Comparison of ENCODE assay signal across 10 cellular contexts in the genomic region with DNA sequence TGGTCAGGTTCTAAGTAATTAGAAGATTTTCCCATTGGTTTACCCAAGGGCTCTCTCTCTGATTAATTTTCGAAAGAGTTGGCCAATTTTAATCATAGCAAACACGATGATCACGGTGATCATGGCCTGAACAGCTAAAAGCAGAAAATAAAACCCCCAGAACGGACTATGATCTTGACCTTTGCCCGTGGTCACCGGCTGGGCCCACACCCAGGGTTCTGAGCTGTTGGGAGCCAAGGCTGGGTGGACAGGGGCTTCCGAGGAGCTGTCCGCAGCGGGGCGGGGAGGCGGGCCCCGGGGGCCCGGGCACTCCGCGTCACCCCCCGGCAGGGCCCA. TPM values are rescaled to one million over a fixed set of nuclear protein-coding genes. Genes with fewer than 3 reads are reported as not detected.
DNase-seq lines count a peak whose midpoint lies in the region; ATAC-seq and TF ChIP-seq lines count a peak whose summit lies in the region.
"Had no signal": no experiment of that assay in that cellular context is flagged by ENCODE, and none has a peak within 500 bp of the region (broad histone marks: within the 10 kb centered on the region; RNA-seq: fewer than 3 reads in every experiment).

No MANE protein-coding gene starts in this region.

- H3K27ac Mint-ChIP-seq in T-helper 1 cell treated with Interleukin-12 subunit alpha and Interleukin-12 subunit beta and Interleukin-4 antibody, amounts not matched to agents 30 μg/mL and 1 μg/mL, for 36 hours = peak overlapping the region; percentile 89
- peak overlapping the region; percentile 55 for H3K27ac Mint-ChIP-seq in activated T-helper 2 cell treated with anti-CD3 and anti-CD28 coated beads, Interferon-gamma antibody, Interleukin-2, Interleukin-4, amounts not matched to agents 10 μg/mL and 5 μg/mL and 100 μg/mL, durations not matched to agents 14 hours and 24 hours and 36 hours

- peak overlapping the region; percentile 82 for H3K4me3 Mint-ChIP-seq in T-helper 1 cell treated with Interleukin-12 subunit alpha and Interleukin-12 subunit beta and Interleukin-4 antibody, amounts not matched to agents 30 μg/mL and 1 μg/mL, for 36 hours
- H3K4me3 Mint-ChIP-seq in activated T-helper 2 cell treated with anti-CD3 and anti-CD28 coated beads, Interferon-gamma antibody, Interleukin-2, Interleukin-4, amounts not matched to agents 10 μg/mL and 5 μg/mL and 100 μg/mL, durations not matched to agents 14 hours and 24 hours and 36 hours (ENCODE audit: low read depth) = peak overlapping the region; percentile 71

- peaks cover 44% of the 10 kb centered on the region for H3K4me1 Mint-ChIP-seq in T-helper 1 cell treated with Interleukin-12 subunit alpha and Interleukin-12 subunit beta and Interleukin-4 antibody, amounts not matched to agents 30 μg/mL and 1 μg/mL, for 36 hours (ENCODE audit: low read depth)
- H3K4me1 Mint-ChIP-seq in activated T-helper 2 cell treated with anti-CD3 and anti-CD28 coated beads, Interferon-gamma antibody, Interleukin-2, Interleukin-4, amounts not matched to agents 10 μg/mL and 5 μg/mL and 100 μg/mL, durations not matched to agents 14 hours and 24 hours and 36 hours (ENCODE audit: low read depth) = peaks cover 34% of the 10 kb centered on the region

- H3K9me3 ChIP-seq in liver (ENCODE audit: control insufficient read depth in 4 of 4, low read length in 3 of 4) (no peaks in the 10 kb centered on the region), stomach smooth muscle (ENCODE audit: control insufficient read depth in 2 of 2, low read length in 2 of 2) (no peaks in the 10 kb centered on the region)

- H3K9me3 Mint-ChIP-seq in T-helper 1 cell treated with Interleukin-12 subunit alpha and Interleukin-12 subunit beta and Interleukin-4 antibody, amounts not matched to agents 30 μg/mL and 1 μg/mL, for 36 hours = no peaks in the 10 kb centered on the region
- no peaks in the 10 kb centered on the region for H3K9me3 Mint-ChIP-seq in activated T-helper 2 cell treated with anti-CD3 and anti-CD28 coated beads, Interferon-gamma antibody, Interleukin-2, Interleukin-4, amounts not matched to agents 10 μg/mL and 5 μg/mL and 100 μg/mL, durations not matched to agents 14 hours and 24 hours and 36 hours

- intact Hi-C loops in activated T-helper 2 cell treated with anti-CD3 and anti-CD28 coated beads, Interferon-gamma antibody, Interleukin-2, Interleukin-4, amounts not matched to agents 10 μg/mL and 5 μg/mL and 100 μg/mL, durations not matched to agents 14 hours and 24 hours and 36 hours (cut with micrococcal nuclease) = loop anchor here (5.0 kb wide), 3 partner anchors 236 to 291 kb away; a partner anchor contains a TSS

- no peak for TF ChIP-seq CTCF in liver (IDR thresholded peaks at IDR 0.05; ENCODE audit: low read depth, low read length, missing input control)

- ATAC-seq in HG03439 (IDR thresholded peaks at IDR 0.05; ENCODE audit: unreplicated experiment) = no peak

- H3K9ac ChIP-seq in liver (ENCODE audit: low read depth in 1 of 2, low read length in 2 of 2) (no peak overlapping the region), stomach smooth muscle (ENCODE audit: low read length in 2 of 2) (peak overlapping the region in 1 of 2 donors; percentile 64)

- H3K36me3 Mint-ChIP-seq in T-helper 1 cell treated with Interleukin-12 subunit alpha and Interleukin-12 subunit beta and Interleukin-4 antibody, amounts not matched to agents 30 μg/mL and 1 μg/mL, for 36 hours (ENCODE audit: low read depth) = no peaks in the 10 kb centered on the region
- H3K36me3 Mint-ChIP-seq in activated T-helper 2 cell treated with anti-CD3 and anti-CD28 coated beads, Interferon-gamma antibody, Interleukin-2, Interleukin-4, amounts not matched to agents 10 μg/mL and 5 μg/mL and 100 μg/mL, durations not matched to agents 14 hours and 24 hours and 36 hours (ENCODE audit: low read depth) = no peaks in the 10 kb centered on the region

- H3K4me3 ChIP-seq in liver (ENCODE audit: low read depth in 1 of 3, low read length in 3 of 3) = peak overlapping the region in 1 of 3 donors; percentile 36
- H3K4me3 ChIP-seq in stomach smooth muscle (ENCODE audit: low read length in 2 of 2) = peak overlapping the region; percentile 59 to 60

- DNase-seq in T-helper 1 cell (no peak), NCI-H82 (lab: John Stamatoyannopoulos, UW) (no peak)
- DNase-seq in activated T-helper 2 cell treated with anti-CD3 and anti-CD28 coated beads, Interferon-gamma antibody, Interleukin-2, Interleukin-4, amounts not matched to agents 10 μg/mL and 5 μg/mL and 100 μg/mL, durations not matched to agents 14 hours and 24 hours and 36 hours (ENCODE audit: low spot score) = no peak
- no peak for DNase-seq in activated effector memory CD4-positive, alpha-beta T cell treated with Interleukin-2 at 50 U/mL for 16 hours
- DNase-seq: NCI-H1105 treated with DMSO at 0.1 percent for 48 hours had no signal

- H3K4me1 ChIP-seq in liver (ENCODE audit: control insufficient read depth in 4 of 4, insufficient read depth in 4 of 4, low read length in 3 of 4) = peaks cover 3 to 34% (median 18%) of the 10 kb centered on the region in 4 donors
- peaks cover 13% of the 10 kb centered on the region for H3K4me1 ChIP-seq in stomach smooth muscle (ENCODE audit: control insufficient read depth, insufficient read depth, low read length)

- 23% methylated on average over 16 of the region's 16 CpGs for WGBS in liver

- TF ChIP-seq RAD21 in liver (IDR thresholded peaks at IDR 0.05) = no peak

- H3K27me3 Mint-ChIP-seq in T-helper 1 cell treated with Interleukin-12 subunit alpha and Interleukin-12 subunit beta and Interleukin-4 antibody, amounts not matched to agents 30 μg/mL and 1 μg/mL, for 36 hours (ENCODE audit: low read depth) = peaks cover 9% of the 10 kb centered on the region
- peaks cover 32% of the 10 kb centered on the region for H3K27me3 Mint-ChIP-seq in activated T-helper 2 cell treated with anti-CD3 and anti-CD28 coated beads, Interferon-gamma antibody, Interleukin-2, Interleukin-4, amounts not matched to agents 10 μg/mL and 5 μg/mL and 100 μg/mL, durations not matched to agents 14 hours and 24 hours and 36 hours (ENCODE audit: low read depth)

- H3K27ac ChIP-seq in liver (ENCODE audit: low read depth in 1 of 2, low read length in 2 of 2) (peak overlapping the region; percentile 73 to 88), stomach smooth muscle (ENCODE audit: low read length) (no peak overlapping the region)
- H3K27ac ChIP-seq: 22Rv1 had no signal

- H3K27me3 ChIP-seq in liver (ENCODE audit: control insufficient read depth in 4 of 4, insufficient read depth in 4 of 4, low read length in 3 of 4) = no peaks in the 10 kb centered on the region
- H3K27me3 ChIP-seq in stomach smooth muscle (ENCODE audit: control insufficient read depth in 1 of 2, insufficient read depth in 2 of 2, low read length in 2 of 2) = peaks cover 21 to 23% of the 10 kb centered on the region in 2 donors

- no peaks in the 10 kb centered on the region for H3K36me3 ChIP-seq in liver (ENCODE audit: control insufficient read depth in 4 of 4, insufficient read depth in 3 of 4, low read depth in 1 of 4, low read length in 3 of 4)
- no peaks in the 10 kb centered on the region for H3K36me3 ChIP-seq in stomach smooth muscle (ENCODE audit: control insufficient read depth in 2 of 2, insufficient read depth in 2 of 2, low read length in 2 of 2)

TF ChIP-seq in liver, 16 proteins besides CTCF, POLR2A, EP300 and RAD21:
- TF ChIP-seq RXRA (IDR thresholded peaks at IDR 0.05) (peak; percentile 21 to 37), JUND (IDR thresholded peaks at IDR 0.05) (no peak), YY1 (IDR thresholded peaks at IDR 0.05) (no peak), SP1 (IDR thresholded peaks at IDR 0.05) (peak; percentile 79), HNF4A (conservative IDR thresholded peaks at IDR 0.05) (peak; percentile 80 to 87), HNF4G (IDR thresholded peaks at IDR 0.05) (peak; percentile 72)
- TF ChIP-seq, protein P1, sequence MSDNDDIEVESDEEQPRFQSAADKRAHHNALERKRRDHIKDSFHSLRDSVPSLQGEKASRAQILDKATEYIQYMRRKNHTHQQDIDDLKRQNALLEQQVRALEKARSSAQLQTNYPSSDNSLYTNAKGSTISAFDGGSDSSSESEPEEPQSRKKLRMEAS (IDR thresholded peaks at IDR 0.05) = no peak

RNA-seq across cellular contexts. Expression of a gene that starts 2.5 kb away (rescaled TPM):
- 0.23 and 0.28 TPM in 2 replicates for total RNA-seq in activated T-helper 2 cell treated with anti-CD3 and anti-CD28 coated beads, Interferon-gamma antibody, Interleukin-2, Interleukin-4, amounts not matched to agents 10 μg/mL and 5 μg/mL and 100 μg/mL, durations not matched to agents 14 hours and 24 hours and 36 hours
- total RNA-seq in liver = 1 to 10 TPM in 1 of 2 donors, under 1 TPM in 1; 0.17 to 3.3 TPM
- polyA plus RNA-seq in liver = under 1 TPM; 0.03 to 0.15 TPM

RNA-seq across cellular contexts. Expression of a gene that starts 27.0 kb away (rescaled TPM):
- total RNA-seq in activated T-helper 2 cell treated with anti-CD3 and anti-CD28 coated beads, Interferon-gamma antibody, Interleukin-2, Interleukin-4, amounts not matched to agents 10 μg/mL and 5 μg/mL and 100 μg/mL, durations not matched to agents 14 hours and 24 hours and 36 hours = not detected in 2 replicates
- under 1 TPM in 1 of 2 donors, not detected in 1; 0.08 TPM for total RNA-seq in liver
- under 1 TPM; 0.03 to 0.05 TPM for polyA plus RNA-seq in liver

RNA-seq across cellular contexts. Expression of a gene that starts 45.4 kb away (rescaled TPM):
- total RNA-seq in activated T-helper 2 cell treated with anti-CD3 and anti-CD28 coated beads, Interferon-gamma antibody, Interleukin-2, Interleukin-4, amounts not matched to agents 10 μg/mL and 5 μg/mL and 100 μg/mL, durations not matched to agents 14 hours and 24 hours and 36 hours = not detected in 2 replicates
- total RNA-seq in liver = 10 to 100 TPM; 20.4 to 87.9 TPM
- 100 to 1,000 TPM; 169 to 196 TPM for polyA plus RNA-seq in liver

Comparison
In these comparisons a context has a peak if more than half of its experiments do, and no peak if none do; other contexts are left out.
1. RNA of a gene that starts 45.4 kb away (total RNA-seq): 20.4 to 87.9 TPM in liver; not detected in activated T-helper 2 cell treated with anti-CD3 and anti-CD28 coated beads, Interferon-gamma antibody, Interleukin-2, Interleukin-4, amounts not matched to agents 10 μg/mL and 5 μg/mL and 100 μg/mL, durations not matched to agents 14 hours and 24 hours and 36 hours; every median in the first group is over 10 times any median in the second.